1 cellular context compared by ENCODE assay signal in genomic region chr1:6359568-6360496, GRCh38.
TF ChIP-seq lines count a peak whose summit lies in the region.

No MANE protein-coding gene starts in this region.

TF ChIP-seq in K562, 482 proteins besides CTCF, POLR2A, EP300 and RAD21 (continued from another document and continues in another):
- no peak for TF ChIP-seq TSHZ1 (CRISPR knock-in tag; IDR thresholded peaks at IDR 0.05)
- no peak for TF ChIP-seq DNMT1 (IDR thresholded peaks at IDR 0.05)
- no peak for TF ChIP-seq ZBTB1 (CRISPR knock-in tag; IDR thresholded peaks at IDR 0.05; ENCODE audit: borderline replicate concordance, low read depth)
- peak; percentile 59 for TF ChIP-seq ATF7 (IDR thresholded peaks at IDR 0.05)
- TF ChIP-seq ZFX (CRISPR knock-in tag; IDR thresholded peaks at IDR 0.05), result peak; percentile 86
- no peak for TF ChIP-seq FOXK1 (CRISPR knock-in tag; IDR thresholded peaks at IDR 0.05; ENCODE audit: borderline replicate concordance)
- TF ChIP-seq ZNF143 (CRISPR knock-in tag; IDR thresholded peaks at IDR 0.05), result no peak
- TF ChIP-seq ZNF146 (CRISPR knock-in tag; IDR thresholded peaks at IDR 0.05; ENCODE audit: unreplicated experiment), result no peak
- no peak for TF ChIP-seq ZNF24 (IDR thresholded peaks at IDR 0.05)
- peak in 1 of 2 experiments; percentile 32; a peak in 1 of 4 replicates for TF ChIP-seq HDAC1 (IDR thresholded peaks at IDR 0.05)
- TF ChIP-seq GTF2F1 (IDR thresholded peaks at IDR 0.05; ENCODE audit: low read depth, low read length), result no peak
- no peak for TF ChIP-seq E2F8 (IDR thresholded peaks at IDR 0.05; ENCODE audit: low read depth, partially characterized antibody)
- TF ChIP-seq CREB3L1 (IDR thresholded peaks at IDR 0.05; ENCODE audit: borderline replicate concordance, low read depth), result peak; percentile 36; the same call in 1 of the 2 replicates
- no peak for TF ChIP-seq LCOR (CRISPR knock-in tag; IDR thresholded peaks at IDR 0.05)
- TF ChIP-seq ZBTB9 (CRISPR knock-in tag; IDR thresholded peaks at IDR 0.05), result peak; percentile 77; the same call in 1 of the 2 replicates
- no peak for TF ChIP-seq BMI1 (IDR thresholded peaks at IDR 0.05; ENCODE audit: low read length)
- TF ChIP-seq HNRNPL (IDR thresholded peaks at IDR 0.05; ENCODE audit: low read depth, low read length), result no peak
- TF ChIP-seq CREB1 (IDR thresholded peaks at IDR 0.05), result no peak
- TF ChIP-seq CREB1 (CRISPR knock-in tag; IDR thresholded peaks at IDR 0.05), result no peak
- TF ChIP-seq SNRNP70 (optimal IDR thresholded peaks at IDR 0.05; ENCODE audit: low read depth, low read length), result no peak
- no peak for TF ChIP-seq ZHX1 (conservative IDR thresholded peaks at IDR 0.05; ENCODE audit: low read length)
- TF ChIP-seq BACH1 (tag; IDR thresholded peaks at IDR 0.05), result no peak; the same call in 1 of the 2 replicates
- TF ChIP-seq XRCC3 (IDR thresholded peaks at IDR 0.05), result no peak
- no peak for TF ChIP-seq ZBTB49 (CRISPR knock-in tag; IDR thresholded peaks at IDR 0.05; ENCODE audit: borderline replicate concordance)
- no peak for TF ChIP-seq GTF2A2 (tag; IDR thresholded peaks at IDR 0.05)
- TF ChIP-seq CBFB (CRISPR knock-in tag; IDR thresholded peaks at IDR 0.05), result no peak
- TF ChIP-seq ZNF76 (CRISPR knock-in tag; IDR thresholded peaks at IDR 0.05; ENCODE audit: borderline replicate concordance), result 0 out of 2 replicates have a peak, but pooled peaks have one; percentile 33
- no peak for TF ChIP-seq NUFIP1 (IDR thresholded peaks at IDR 0.05; ENCODE audit: partially characterized antibody)
- no peak for TF ChIP-seq ZBTB12 (CRISPR knock-in tag; IDR thresholded peaks at IDR 0.05)
- no peak for TF ChIP-seq ARID4B (CRISPR knock-in tag; IDR thresholded peaks at IDR 0.05)
- no peak for TF ChIP-seq ZBTB7A (IDR thresholded peaks at IDR 0.05; ENCODE audit: borderline replicate concordance, control insufficient read depth, low read depth, low read length)
- no peak for TF ChIP-seq ETS2 (tag; IDR thresholded peaks at IDR 0.05; ENCODE audit: borderline replicate concordance, poor library complexity, severe bottlenecking)
- no peak for TF ChIP-seq THAP12 (CRISPR knock-in tag; IDR thresholded peaks at IDR 0.05)
- no peak for TF ChIP-seq HOXB6 (CRISPR knock-in tag; IDR thresholded peaks at IDR 0.05; ENCODE audit: borderline replicate concordance)
- no peak for TF ChIP-seq BRD9 (IDR thresholded peaks at IDR 0.05; ENCODE audit: low read depth, partially characterized antibody)
- TF ChIP-seq TCF7L2 (IDR thresholded peaks at IDR 0.05; ENCODE audit: low read depth, low read length), result no peak
- peak; percentile 80; the same call in 1 of the 2 replicates for TF ChIP-seq SMARCA4 (IDR thresholded peaks at IDR 0.05)
